Comparison of ENCODE assay signal across 23 cellular contexts in genomic region chrX:46992070-46992469, GRCh38.
"Had no signal": no experiment of that assay in that cellular context is flagged by ENCODE, and none has a peak within 500 bp of the region (broad histone marks: within the 10 kb centered on the region; RNA-seq: fewer than 3 reads in every experiment).

No MANE protein-coding gene starts in this region.

- H3K4me1 Mint-ChIP-seq: naive thymus-derived CD8-positive, alpha-beta T cell had no signal

- DNase-seq: dorsolateral prefrontal cortex; effector CD4-positive, alpha-beta T cell; foreskin keratinocyte; heart right ventricle; hippocampal formation; left ventricle myocardium superior; lower lobe of right lung; naive thymus-derived CD8-positive, alpha-beta T cell; nephron progenitor cell; right lobe of liver; small intestine; stimulated activated CD4-positive, alpha-beta T cell treated with anti-CD3 and anti-CD28 coated beads, Interleukin-15, amount 100 ng/mL, for 24 hours; stimulated activated CD4-positive, alpha-beta T cell treated with anti-CD3 and anti-CD28 coated beads, Interleukin-2, amount 100 ng/mL, for 48 hours; stimulated activated naive B cell treated with anti-CD40 and anti-IgM and Interleukin-4, amounts not matched to agents 10 μg/mL and 1 μg/mL and 100 μg/mL, for 72 hours; transverse colon; upper lobe of right lung; uterus had no signal

- H3K27me3 ChIP-seq: esophagus muscularis mucosa, foreskin keratinocyte, gastroesophageal sphincter, right lobe of liver, suprapubic skin, transverse colon, upper lobe of right lung, uterus had no signal

- H3K27ac Mint-ChIP-seq: naive thymus-derived CD8-positive, alpha-beta T cell; nephron progenitor cell; progenitor cell of endocrine pancreas; stimulated activated naive B cell treated with anti-CD40 and anti-IgM and Interleukin-4, amounts not matched to agents 10 μg/mL and 1 μg/mL and 100 μg/mL, for 72 hours; stimulated activated naive CD8-positive, alpha-beta T cell treated with anti-CD3 and anti-CD28 coated beads, Interleukin-15, Interleukin-2, amounts not matched to agents 100 ng/mL and 50 ng/mL, for 24 hours had no signal

- H3K79me2 ChIP-seq: parathyroid adenoma had no signal

- H3K9ac ChIP-seq: parathyroid adenoma had no signal

- H3K27me3 Mint-ChIP-seq: naive thymus-derived CD8-positive, alpha-beta T cell; progenitor cell of endocrine pancreas; stimulated activated naive CD8-positive, alpha-beta T cell treated with anti-CD3 and anti-CD28 coated beads, Interleukin-15, Interleukin-2, amounts not matched to agents 100 ng/mL and 50 ng/mL, for 24 hours had no signal

- H3K9me3 Mint-ChIP-seq: stimulated activated naive CD8-positive, alpha-beta T cell treated with anti-CD3 and anti-CD28 coated beads, Interleukin-15, Interleukin-2, amounts not matched to agents 100 ng/mL and 50 ng/mL, for 24 hours had no signal

- H3K4me3 ChIP-seq: dorsolateral prefrontal cortex, esophagus muscularis mucosa, gastroesophageal sphincter, heart right ventricle, lower lobe of right lung, right lobe of liver, suprapubic skin, transverse colon, upper lobe of right lung, uterus had no signal

- H3K36me3 ChIP-seq: lower lobe of right lung, right lobe of liver, suprapubic skin, transverse colon, upper lobe of right lung, uterus had no signal

- H3K27ac ChIP-seq: dorsolateral prefrontal cortex, esophagus muscularis mucosa, foreskin keratinocyte, gastroesophageal sphincter, heart right ventricle, lower lobe of right lung, parathyroid adenoma, right lobe of liver, suprapubic skin, transverse colon, upper lobe of right lung, uterus had no signal

- ATAC-seq: foreskin keratinocyte; gastroesophageal sphincter; heart right ventricle; left ventricle myocardium superior; lower lobe of right lung; naive thymus-derived CD8-positive, alpha-beta T cell; right lobe of liver; stimulated activated naive B cell treated with anti-CD40 and anti-IgM and Interleukin-4, amounts not matched to agents 10 μg/mL and 1 μg/mL and 100 μg/mL, for 72 hours; upper lobe of right lung had no signal

- H2AFZ ChIP-seq: parathyroid adenoma had no signal

- H3K4me3 Mint-ChIP-seq: naive thymus-derived CD8-positive, alpha-beta T cell; nephron progenitor cell; stimulated activated naive B cell treated with anti-CD40 and anti-IgM and Interleukin-4, amounts not matched to agents 10 μg/mL and 1 μg/mL and 100 μg/mL, for 72 hours; stimulated activated naive CD8-positive, alpha-beta T cell treated with anti-CD3 and anti-CD28 coated beads, Interleukin-15, Interleukin-2, amounts not matched to agents 100 ng/mL and 50 ng/mL, for 24 hours had no signal

- H3K9me3 ChIP-seq: gastroesophageal sphincter, lower lobe of right lung, right lobe of liver, suprapubic skin, transverse colon, upper lobe of right lung had no signal

- H3K4me1 ChIP-seq: esophagus muscularis mucosa, foreskin keratinocyte, gastroesophageal sphincter, heart right ventricle, lower lobe of right lung, parathyroid adenoma, right lobe of liver, suprapubic skin, transverse colon, upper lobe of right lung, uterus had no signal
